Comparison of ENCODE assay signal across 15 cellular contexts in genomic region chr2:20762945-20763683, GRCh38. TPM values are rescaled to one million over a fixed set of nuclear protein-coding genes. Genes with fewer than 3 reads are reported as not detected.
DNase-seq lines count a peak whose midpoint lies in the region; ATAC-seq and TF ChIP-seq lines count a peak whose summit lies in the region.
"Had no signal": no experiment of that assay in that cellular context is flagged by ENCODE, and none has a peak within 500 bp of the region (broad histone marks: within the 10 kb centered on the region; RNA-seq: fewer than 3 reads in every experiment).

No MANE protein-coding gene starts in this region.

- no peak overlapping the region for H2AFZ ChIP-seq in OCI-LY1 (ENCODE audit: low read length)
- H2AFZ ChIP-seq: GM23338 had no signal

- no peak overlapping the region for H3K9ac ChIP-seq in OCI-LY1 (ENCODE audit: low read length)
- H3K9ac ChIP-seq: BLaER1 treated with 17β-estradiol and CSF1 and Interleukin-3, amounts not matched to agents 10 nM and 100 nM; KMS-11 had no signal

- H3F3A ChIP-seq in OCI-LY1 (ENCODE audit: insufficient read depth, low read length): no peaks in the 10 kb centered on the region

- H3K27ac ChIP-seq in OCI-LY1 (ENCODE audit: low read depth, low read length, poor library complexity, severe bottlenecking): peak overlapping the region; percentile 66
- H3K27ac ChIP-seq: BLaER1 treated with 17β-estradiol and CSF1 and Interleukin-3, amounts not matched to agents 10 nM and 100 nM; KMS-11 had no signal

- peak overlapping the region; percentile 3; the same call in 1 of the 2 replicates for H3K4me2 ChIP-seq in OCI-LY1 (ENCODE audit: low read length)
- H3K4me2 ChIP-seq: BLaER1 treated with 17β-estradiol and CSF1 and Interleukin-3, amounts not matched to agents 10 nM and 100 nM; GM23338; KMS-11 had no signal

- H3K79me2 ChIP-seq in OCI-LY1 (ENCODE audit: insufficient read depth, low read length): no peaks in the 10 kb centered on the region

- no peaks in the 10 kb centered on the region for H3K9me2 ChIP-seq in OCI-LY1 (ENCODE audit: low read depth, low read length)

- H3K9me3 ChIP-seq in OCI-LY1 (ENCODE audit: low read length): no peaks in the 10 kb centered on the region

- ATAC-seq in GM18867 (IDR thresholded peaks at IDR 0.05; ENCODE audit: unreplicated experiment) (peak; percentile 68), HG03159 (IDR thresholded peaks at IDR 0.05; ENCODE audit: unreplicated experiment) (peak; percentile 33), sciatic nerve (peak; percentile 34), HG02798 (IDR thresholded peaks at IDR 0.05; ENCODE audit: poor library complexity, unreplicated experiment) (no peak)
- ATAC-seq: GM23338, T-cell had no signal

- no peak for DNase-seq in sciatic nerve (ENCODE audit: low spot score)
- DNase-seq in AML-193 (lab: John Stamatoyannopoulos, UW): no peak
- DNase-seq in NOMO-1 treated with dmso at 0.1 percent for 144 hours (lab: John Stamatoyannopoulos, UW; ENCODE audit: unreplicated experiment): no peak
- DNase-seq: NCI-H1417, NCI-H1930, NCI-H2171, T-cell, T1000 had no signal

- H3K4me1 ChIP-seq in OCI-LY1 (ENCODE audit: insufficient read depth, low read length, severe bottlenecking): peaks cover 19% of the 10 kb centered on the region
- H3K4me1 ChIP-seq: BLaER1 treated with 17β-estradiol and CSF1 and Interleukin-3, amounts not matched to agents 10 nM and 100 nM had no signal

- peaks cover 40% of the 10 kb centered on the region for H3K36me3 ChIP-seq in OCI-LY1 (ENCODE audit: insufficient read depth, low read length)

- TF ChIP-seq CTCF in OCI-LY1 (IDR thresholded peaks at IDR 0.05; ENCODE audit: low read length): no peak

- intact Hi-C loops in sciatic nerve (cut with DNase I): no loop called here

- no peak overlapping the region for H3K4me3 ChIP-seq in OCI-LY1 (ENCODE audit: low read depth, low read length, poor library complexity, severe bottlenecking)
- H3K4me3 ChIP-seq: BLaER1 treated with 17β-estradiol and CSF1 and Interleukin-3, amounts not matched to agents 10 nM and 100 nM; GM23338 had no signal

- no peaks in the 10 kb centered on the region for H3K27me3 ChIP-seq in OCI-LY1 (ENCODE audit: insufficient read depth, low read length)
- H3K27me3 ChIP-seq: BLaER1 treated with 17β-estradiol and CSF1 and Interleukin-3, amounts not matched to agents 10 nM and 100 nM had no signal

- H4K20me1 ChIP-seq in OCI-LY1 (ENCODE audit: insufficient read depth, low read length): no peaks in the 10 kb centered on the region

RNA-seq across cellular contexts. Expression of gene LDAH, which starts 59.8 kb away (rescaled TPM):
- 18.3 TPM for total RNA-seq in sciatic nerve
